ENCODE assay signal across 9 cellular contexts in the genomic region with DNA sequence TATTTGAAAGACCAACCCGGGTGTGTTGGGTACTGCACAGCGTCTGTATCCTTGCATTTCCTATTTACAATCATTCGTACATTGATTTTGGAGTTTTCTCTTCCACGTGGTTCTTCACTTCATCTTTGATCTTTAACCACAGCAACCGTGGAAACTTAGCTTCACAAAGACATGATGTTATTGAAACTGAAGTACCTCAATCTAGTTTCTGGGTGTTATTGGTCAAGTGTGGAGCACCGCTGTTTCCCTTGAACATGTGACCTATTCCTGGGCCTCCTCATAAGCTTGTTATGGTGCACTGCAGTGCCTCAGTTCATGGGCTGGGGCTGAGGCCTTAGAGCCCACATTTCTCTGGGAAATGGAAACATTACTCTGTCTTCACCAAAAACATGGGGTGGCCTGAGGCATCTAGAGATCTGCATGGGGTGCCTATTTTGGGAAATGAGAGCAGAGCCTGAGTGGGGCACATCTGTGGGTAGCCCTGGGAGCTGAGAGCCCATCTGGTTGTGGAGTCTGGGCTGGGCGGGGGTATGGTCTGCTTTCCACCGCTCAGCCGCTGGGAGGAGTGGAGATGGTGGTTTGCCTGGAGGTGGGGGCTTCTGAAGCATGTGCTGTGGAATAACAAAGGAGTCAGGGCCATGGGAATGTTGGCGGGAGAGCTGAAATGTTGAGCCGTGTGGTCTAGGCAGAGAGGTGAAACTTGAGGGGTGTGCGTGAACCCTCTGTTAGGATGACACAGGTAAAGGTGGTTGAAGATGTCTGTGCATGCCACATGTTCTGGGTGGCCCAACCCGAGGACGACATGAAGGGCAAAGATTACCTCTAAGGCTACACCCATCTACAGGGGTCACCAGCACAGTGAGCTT. TPM values are rescaled to one million over a fixed set of nuclear protein-coding genes. Genes with fewer than 3 reads are reported as not detected.
DNase-seq lines count a peak whose midpoint lies in the region; ATAC-seq, FAIRE-seq and TF ChIP-seq lines count a peak whose summit lies in the region.
"Had no signal": no experiment of that assay in that cellular context is flagged by ENCODE, and none has a peak within 500 bp of the region (broad histone marks: within the 10 kb centered on the region; RNA-seq: fewer than 3 reads in every experiment).

No MANE protein-coding gene starts in this region.

- no peak overlapping the region for H3K56ac ChIP-seq in H1 (replicated peaks; ENCODE audit: insufficient read length, low read depth, low read length)

- no peak overlapping the region for H3K14ac ChIP-seq in H1 (ENCODE audit: insufficient read length)

- no peak for FAIRE-seq in H1 (lab: Jason Lieb, UNC)

- H2BK120ac ChIP-seq in H1 (replicated peaks; ENCODE audit: low read depth, low read length) = no peak overlapping the region

- no peak overlapping the region for H3K18ac ChIP-seq in H1 (ENCODE audit: extremely low read depth, low read length)

- intact Hi-C loops in ascending aorta (cut with DNase I) = no loop called here
- intact Hi-C loops in vagina (cut with DNase I) = no loop called here

- TF ChIP-seq CTCF in DND-41 (IDR thresholded peaks at IDR 0.05; ENCODE audit: borderline replicate concordance, extremely low read depth, low read length, poor library complexity, severe bottlenecking) (no peak), H1 (IDR thresholded peaks at IDR 0.05; ENCODE audit: control extremely low read depth in 1 of 3, insufficient read depth in 1 of 3, low read depth in 1 of 3, low read length in 3 of 3) (no peak), ascending aorta (IDR thresholded peaks at IDR 0.05) (no peak), vagina (IDR thresholded peaks at IDR 0.05) (no peak)

- TF ChIP-seq POLR2A in H1 (IDR thresholded peaks at IDR 0.05; ENCODE audit: control extremely low read depth in 1 of 2, low read depth in 2 of 2, low read length in 2 of 2) = no peak
- TF ChIP-seq POLR2A in vagina (IDR thresholded peaks at IDR 0.05) = no peak

- POLR2A ChIA-PET in H1 (lab: Charles Lee; ENCODE audit: partially characterized antibody) = no interaction called here

- no peak overlapping the region for H3K23ac ChIP-seq in H1 (ENCODE audit: insufficient read length)

- peak; percentile 27; the same call in 1 of the 3 replicates for ATAC-seq in DND-41 (ENCODE audit: insufficient read depth, low read depth)
- peak; percentile 94 for ATAC-seq in GM19351 (IDR thresholded peaks at IDR 0.05; ENCODE audit: unreplicated experiment)
- peak; percentile 87 for ATAC-seq in HG03280 (IDR thresholded peaks at IDR 0.05; ENCODE audit: unreplicated experiment)

- no peak overlapping the region for H4K91ac ChIP-seq in H1 (replicated peaks; ENCODE audit: insufficient read length, low read length)

- no peak overlapping the region for H3K4me3 ChIP-seq in DND-41 (ENCODE audit: low read depth in 1 of 2, low read length in 2 of 2)
- H3K4me3 ChIP-seq in H1 (ENCODE audit: extremely low read depth in 1 of 4, insufficient read depth in 2 of 4, low read depth in 3 of 4, low read length in 4 of 4) = no peak overlapping the region
- no peak overlapping the region for H3K4me3 ChIP-seq in ascending aorta
- H3K4me3 ChIP-seq in vagina = no peak overlapping the region

- H3K27me3 ChIP-seq in DND-41 (ENCODE audit: insufficient read depth, low read length, poor library complexity) (no peaks in the 10 kb centered on the region), H1 (replicated peaks in 1 of 4; ENCODE audit: control insufficient read depth in 3 of 4, extremely low read depth in 1 of 4, insufficient read depth in 3 of 4, low read length in 3 of 4) (no peaks in the 10 kb centered on the region), ascending aorta (no peaks in the 10 kb centered on the region), vagina (no peaks in the 10 kb centered on the region)

- H3K4me2 ChIP-seq in DND-41 (ENCODE audit: insufficient read depth, low read length) (no peak overlapping the region), H1 (ENCODE audit: insufficient read depth in 1 of 2, low read depth in 2 of 2, low read length in 2 of 2) (no peak overlapping the region)

- no peak overlapping the region for H3K9ac ChIP-seq in DND-41 (ENCODE audit: low read depth, low read length)
- H3K9ac ChIP-seq in H1 (replicated peaks in 1 of 4; ENCODE audit: extremely low read depth in 1 of 4, low read depth in 3 of 4, low read length in 3 of 4) = no peak overlapping the region

- TF ChIP-seq EP300 in H1 (IDR thresholded peaks at IDR 0.05; ENCODE audit: borderline replicate concordance in 1 of 2, low read depth in 2 of 2, low read length in 2 of 2) = no peak

- H2BK5ac ChIP-seq in H1 (ENCODE audit: low read depth, low read length) = no peak overlapping the region

- no peak overlapping the region for H4K8ac ChIP-seq in H1 (ENCODE audit: extremely low read depth, insufficient read depth, low read length)

- H2AFZ ChIP-seq in DND-41 (ENCODE audit: low read depth, low read length) (no peak overlapping the region), H1 (ENCODE audit: low read length) (no peak overlapping the region)

- no peak overlapping the region for H2AK5ac ChIP-seq in H1 (ENCODE audit: low read depth, low read length)

- H3K36me3 ChIP-seq in DND-41 (ENCODE audit: insufficient read depth, low read length) = peaks cover 56% of the 10 kb centered on the region
- H3K36me3 ChIP-seq in H1 (ENCODE audit: control insufficient read depth in 2 of 4, insufficient read depth in 4 of 4, low read length in 3 of 4) = 0 out of 8 replicates have a peak, but pooled peaks cover 0 to 3% (median 0%) of the 10 kb centered on the region in 4 experiments
- peaks cover 16 to 38% of the 10 kb centered on the region in 2 donors for H3K36me3 ChIP-seq in ascending aorta
- H3K36me3 ChIP-seq in vagina = peaks cover 0 to 17% of the 10 kb centered on the region in 2 donors

- no peaks in the 10 kb centered on the region for H3K23me2 ChIP-seq in H1 (ENCODE audit: low read depth, low read length)

- peak overlapping the region; percentile 75; the same call in 1 of the 2 replicates for H2BK12ac ChIP-seq in H1 (ENCODE audit: low read depth, low read length)

- no peak for DNase-seq in DND-41
- no peak for DNase-seq in H1 (ENCODE audit: low read depth in 1 of 2, low spot score in 2 of 2)
- DNase-seq in anterior cingulate cortex (lab: John Stamatoyannopoulos, UW) = no peak
- no peak for DNase-seq in ascending aorta (ENCODE audit: low spot score in 2 of 2)
- DNase-seq in NCI-H2196 (lab: John Stamatoyannopoulos, UW; ENCODE audit: unreplicated experiment) = no peak
- DNase-seq in vagina (ENCODE audit: extremely low spot score in 2 of 2) = no peak
- DNase-seq: NCI-H187 treated with DMSO at 0.1 percent for 48 hours had no signal

- 92% methylated on average over 14 of the region's 14 CpGs; no CpG with 5 or more reads in 1 of the 2 experiments for WGBS in H1 (ENCODE audit: extremely low coverage in 1 of 2, insufficient coverage in 1 of 2, insufficient read length in 1 of 2, insufficient replicate concordance in 2 of 2, low coverage in 1 of 2, low lambda C conversion rate in 2 of 2, missing lambda C conversion rate in 1 of 2), 2 experiments

- TF ChIP-seq RAD21 in H1 (IDR thresholded peaks at IDR 0.05 in 1 of 2, conservative IDR thresholded peaks at IDR 0.05 in 1 of 2; ENCODE audit: low read depth in 2 of 2, low read length in 2 of 2) = no peak

- H4K20me1 ChIP-seq in DND-41 (ENCODE audit: insufficient read depth, low read length) = peaks cover 6% of the 10 kb centered on the region; the same call in 1 of the 2 replicates
- H4K20me1 ChIP-seq in H1 (replicated peaks in 1 of 2; ENCODE audit: control insufficient read depth in 1 of 2, insufficient read depth in 2 of 2, low read length in 2 of 2) = peaks cover 0 to 1% of the 10 kb centered on the region in 2 experiments

- no peak overlapping the region for H3K4ac ChIP-seq in H1 (replicated peaks; ENCODE audit: insufficient read length, low read depth, low read length)

- no peak overlapping the region for H2BK15ac ChIP-seq in H1 (ENCODE audit: low read length)

- CTCF ChIA-PET in H1 (lab: Charles Lee; ENCODE audit: partially characterized antibody) = interaction anchor here (0.5 to 3.6 kb wide), 6 partner anchors 12 to 203 kb away, joined by 3 to 26 read pairs (median 5); no protein-coding TSS in a partner anchor

- H3K4me1 ChIP-seq in DND-41 (ENCODE audit: insufficient read depth, low read length) (no peaks in the 10 kb centered on the region), H1 (replicated peaks in 1 of 4; ENCODE audit: control insufficient read depth in 3 of 4, insufficient read depth in 4 of 4, low read length in 3 of 4) (0 out of 7 replicates have a peak, but pooled peaks cover 0 to 4% (median 2%) of the 10 kb centered on the region in 4 experiments), ascending aorta (no peaks in the 10 kb centered on the region), vagina (no peaks in the 10 kb centered on the region)

- H4K5ac ChIP-seq in H1 (ENCODE audit: insufficient read length, low read depth, low read length) = no peak overlapping the region

- no peaks in the 10 kb centered on the region for H3K9me3 ChIP-seq in DND-41 (ENCODE audit: insufficient read depth, low read length, severe bottlenecking)
- no peaks in the 10 kb centered on the region for H3K9me3 ChIP-seq in H1 (ENCODE audit: insufficient read depth in 2 of 2, low read depth in 1 of 2, low read length in 1 of 2)
- H3K9me3 ChIP-seq in ascending aorta = no peaks in the 10 kb centered on the region
- no peaks in the 10 kb centered on the region for H3K9me3 ChIP-seq in vagina

- H3K27ac ChIP-seq in DND-41 (ENCODE audit: low read length) (no peak overlapping the region), H1 (ENCODE audit: low read depth, low read length) (no peak overlapping the region), ascending aorta (no peak overlapping the region), vagina (no peak overlapping the region)

- no peak overlapping the region for H2BK20ac ChIP-seq in H1 (ENCODE audit: low read length)

- H3K79me2 ChIP-seq in DND-41 (ENCODE audit: insufficient read depth, low read length) (no peaks in the 10 kb centered on the region), H1 (ENCODE audit: control insufficient read depth in 1 of 2, insufficient read depth in 2 of 2, low read length in 2 of 2) (no peaks in the 10 kb centered on the region)

- H3K79me1 ChIP-seq in H1 (ENCODE audit: low read depth, low read length) = 0 out of 2 replicates have a peak, but pooled peaks cover 2% of the 10 kb centered on the region

TF ChIP-seq in H1, 55 proteins besides CTCF, POLR2A, EP300 and RAD21 (continues in another document):
- TF ChIP-seq KDM5A (IDR thresholded peaks at IDR 0.05; ENCODE audit: low read length) (no peak), BRCA1 (IDR thresholded peaks at IDR 0.05; ENCODE audit: low read depth, low read length) (no peak)

RNA-seq across cellular contexts. Expression of gene ZNF236, which starts 37.4 kb away (rescaled TPM):
- total RNA-seq in H1 (2021; fragmentation: NEBNext Ultra II Directional; extraction: Animal tissue kit (Norgen Biotek cat#: 25700)) = 14.2 and 14.5 TPM in 2 replicates
- polyA plus RNA-seq in H1 (2011; rRNA removed) = 6.7 and 8.3 TPM in 2 replicates
- 7.4 TPM for polyA plus RNA-seq in H1 (2011; cell fraction: cytosol; rRNA removed)
- 34.9 TPM for polyA plus RNA-seq in H1 (2011; cell fraction: nucleus; rRNA removed)
- 4.6 to 5.7 TPM (median 5.3 TPM) in 4 replicates for polyA plus RNA-seq in H1 (2012, experiment 1 of 2)
- 0.30 TPM for polyA plus RNA-seq in H1 (2012, experiment 2 of 2)
- polyA plus RNA-seq in H1 (2013, experiment 1 of 2) = 7.3 TPM
- polyA plus RNA-seq in H1 (2013, experiment 2 of 2) = 7.3 TPM
- polyA minus RNA-seq in H1 (2011; rRNA and poly(A)+ RNA removed) = 27.2 and 45.7 TPM in 2 replicates
- 10.1 TPM for polyA minus RNA-seq in H1 (2011; cell fraction: cytosol; rRNA and poly(A)+ RNA removed)
- polyA minus RNA-seq in H1 (2011; cell fraction: nucleus; rRNA and poly(A)+ RNA removed) = 81.8 TPM
- total RNA-seq in ascending aorta = 9.7 TPM
- total RNA-seq in vagina = 14.5 TPM

Comparison
In these comparisons a context has a peak if more than half of its experiments do, and no peak if none do; other contexts are left out.
1. ATAC-seq: peak in every context shown above with its lines; median percentile 94 in GM19351; 87 in HG03280; 27 in DND-41.